ENCODE assay signal across 1 cellular context in the genomic region with DNA sequence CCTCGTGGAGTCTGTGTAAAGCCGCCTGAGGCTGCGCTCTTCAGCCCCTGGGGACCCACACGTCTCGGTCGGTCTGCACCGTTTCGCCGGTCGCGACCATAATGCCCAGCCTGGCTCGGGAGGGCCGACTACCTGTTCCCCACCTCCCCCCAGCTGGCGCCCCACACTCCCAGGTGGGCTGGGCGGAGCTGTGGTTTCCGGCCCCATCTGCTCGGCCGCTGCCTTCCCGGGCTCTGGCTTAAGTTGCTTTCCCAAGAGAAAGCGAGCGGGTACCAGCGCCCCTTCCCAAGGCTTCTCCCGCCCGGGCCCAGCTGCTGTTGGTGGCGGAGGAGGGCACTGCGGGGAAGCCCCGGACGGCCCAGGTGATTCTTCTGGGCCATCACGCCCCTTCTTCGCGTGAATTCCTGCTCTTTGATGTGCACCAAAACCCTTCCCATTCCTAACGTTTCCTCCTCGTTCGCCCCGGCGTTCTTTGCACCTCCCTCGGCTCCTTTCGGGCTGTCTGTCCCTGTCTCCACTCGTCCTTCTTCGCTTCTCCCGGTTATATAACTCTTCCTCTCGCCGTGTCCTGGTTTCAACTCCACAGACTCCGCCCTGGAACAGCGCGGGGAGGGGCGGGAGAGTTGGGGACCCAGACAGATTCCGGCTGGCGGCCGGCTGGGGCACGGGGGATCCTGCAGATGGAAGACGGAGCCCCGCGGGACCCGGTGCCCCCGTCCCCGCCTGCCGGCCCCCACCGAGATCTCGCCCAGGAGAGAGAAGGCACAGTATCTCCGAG.
TF ChIP-seq lines count a peak whose summit lies in the region.

No MANE protein-coding gene starts in this region.

TF ChIP-seq in HepG2, 621 proteins besides CTCF, POLR2A, EP300 and RAD21 (continued from another document and continues in another):
- TF ChIP-seq, protein P1, sequence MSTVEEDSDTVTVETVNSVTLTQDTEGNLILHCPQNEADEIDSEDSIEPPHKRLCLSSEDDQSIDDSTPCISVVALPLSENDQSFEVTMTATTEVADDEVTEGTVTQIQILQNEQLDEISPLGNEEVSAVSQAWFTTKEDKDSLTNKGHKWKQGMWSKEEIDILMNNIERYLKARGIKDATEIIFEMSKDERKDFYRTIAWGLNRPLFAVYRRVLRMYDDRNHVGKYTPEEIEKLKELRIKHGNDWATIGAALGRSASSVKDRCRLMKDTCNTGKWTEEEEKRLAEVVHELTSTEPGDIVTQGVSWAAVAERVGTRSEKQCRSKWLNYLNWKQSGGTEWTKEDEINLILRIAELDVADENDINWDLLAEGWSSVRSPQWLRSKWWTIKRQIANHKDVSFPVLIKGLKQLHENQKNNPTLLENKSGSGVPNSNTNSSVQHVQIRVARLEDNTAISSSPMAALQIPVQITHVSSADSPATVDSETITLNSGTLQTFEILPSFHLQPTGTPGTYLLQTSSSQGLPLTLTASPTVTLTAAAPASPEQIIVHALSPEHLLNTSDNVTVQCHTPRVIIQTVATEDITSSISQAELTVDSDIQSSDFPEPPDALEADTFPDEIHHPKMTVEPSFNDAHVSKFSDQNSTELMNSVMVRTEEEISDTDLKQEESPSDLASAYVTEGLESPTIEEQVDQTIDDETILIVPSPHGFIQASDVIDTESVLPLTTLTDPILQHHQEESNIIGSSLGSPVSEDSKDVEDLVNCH (CRISPR knock-in tag; IDR thresholded peaks at IDR 0.05), result no peak
- TF ChIP-seq MED1 (CRISPR knock-in tag; IDR thresholded peaks at IDR 0.05) (peak; percentile 30; the same call in 1 of the 2 replicates), ZNF766 (CRISPR knock-in tag; IDR thresholded peaks at IDR 0.05; ENCODE audit: borderline replicate concordance) (no peak), RNF2 (conservative IDR thresholded peaks at IDR 0.05; ENCODE audit: low read depth) (no peak), ZBTB7B (CRISPR knock-in tag; IDR thresholded peaks at IDR 0.05) (no peak; the same call in 1 of the 2 replicates), ATM (IDR thresholded peaks at IDR 0.05; ENCODE audit: borderline replicate concordance) (no peak), ZKSCAN5 (CRISPR knock-in tag; IDR thresholded peaks at IDR 0.05) (no peak), ZEB1 (IDR thresholded peaks at IDR 0.05; ENCODE audit: insufficient replicate concordance, low read depth) (no peak), ZBTB1 (CRISPR knock-in tag; IDR thresholded peaks at IDR 0.05; ENCODE audit: borderline replicate concordance) (no peak), SNAI1 (CRISPR knock-in tag; IDR thresholded peaks at IDR 0.05; ENCODE audit: borderline replicate concordance) (no peak; the same call in 1 of the 2 replicates), ZNF747 (CRISPR knock-in tag; IDR thresholded peaks at IDR 0.05; ENCODE audit: borderline replicate concordance) (0 out of 2 replicates have a peak, but pooled peaks have one; percentile 21), TAF1 (CRISPR knock-in tag; IDR thresholded peaks at IDR 0.05) (peak; percentile 39; the same call in 1 of the 2 replicates), ZNF367 (CRISPR knock-in tag; IDR thresholded peaks at IDR 0.05; ENCODE audit: borderline replicate concordance) (no peak; the same call in 1 of the 2 replicates), MAF1 (CRISPR knock-in tag; IDR thresholded peaks at IDR 0.05; ENCODE audit: borderline replicate concordance) (0 out of 2 replicates have a peak, but pooled peaks have one; percentile 73), IRF2 (CRISPR knock-in tag; IDR thresholded peaks at IDR 0.05) (no peak), NFIB (CRISPR knock-in tag; IDR thresholded peaks at IDR 0.05; ENCODE audit: borderline replicate concordance) (no peak), ZMYM4 (CRISPR knock-in tag; IDR thresholded peaks at IDR 0.05) (no peak), TMF1 (CRISPR knock-in tag; IDR thresholded peaks at IDR 0.05; ENCODE audit: low read depth) (no peak), ZBTB21 (CRISPR knock-in tag; IDR thresholded peaks at IDR 0.05) (no peak), SIN3B (IDR thresholded peaks at IDR 0.05; ENCODE audit: low read length) (0 out of 2 replicates have a peak, but pooled peaks have one; percentile 3), NR2F1 (CRISPR knock-in tag; IDR thresholded peaks at IDR 0.05) (0 out of 4 replicates have a peak, but pooled peaks of 1 of the 2 experiments have one; percentile 14), CC2D1A (CRISPR knock-in tag; IDR thresholded peaks at IDR 0.05) (no peak), FOSL2 (CRISPR knock-in tag; IDR thresholded peaks at IDR 0.05) (no peak), NR3C1 (CRISPR knock-in tag; IDR thresholded peaks at IDR 0.05) (no peak), ZZZ3 (CRISPR knock-in tag; IDR thresholded peaks at IDR 0.05; ENCODE audit: borderline replicate concordance) (no peak), ZNF629 (CRISPR knock-in tag; conservative IDR thresholded peaks at IDR 0.05) (no peak; the same call in 1 of the 2 replicates), TBP (CRISPR knock-in tag; IDR thresholded peaks at IDR 0.05) (peak; percentile 56; the same call in 1 of the 2 replicates), PCBP2 (optimal IDR thresholded peaks at IDR 0.05; ENCODE audit: low read depth, low read length, poor library complexity, severe bottlenecking) (no peak), NFKB2 (CRISPR knock-in tag; IDR thresholded peaks at IDR 0.05; ENCODE audit: borderline replicate concordance) (no peak; the same call in 1 of the 2 replicates), PAWR (CRISPR knock-in tag; IDR thresholded peaks at IDR 0.05; ENCODE audit: borderline replicate concordance) (no peak), SP4 (CRISPR knock-in tag; IDR thresholded peaks at IDR 0.05) (no peak), BHLHE40 (IDR thresholded peaks at IDR 0.05; ENCODE audit: low read length) (no peak), SALL2 (CRISPR knock-in tag; IDR thresholded peaks at IDR 0.05) (no peak), EHMT2 (IDR thresholded peaks at IDR 0.05; ENCODE audit: borderline replicate concordance, low read depth, low read length) (no peak)
- TF ChIP-seq, protein P2, sequence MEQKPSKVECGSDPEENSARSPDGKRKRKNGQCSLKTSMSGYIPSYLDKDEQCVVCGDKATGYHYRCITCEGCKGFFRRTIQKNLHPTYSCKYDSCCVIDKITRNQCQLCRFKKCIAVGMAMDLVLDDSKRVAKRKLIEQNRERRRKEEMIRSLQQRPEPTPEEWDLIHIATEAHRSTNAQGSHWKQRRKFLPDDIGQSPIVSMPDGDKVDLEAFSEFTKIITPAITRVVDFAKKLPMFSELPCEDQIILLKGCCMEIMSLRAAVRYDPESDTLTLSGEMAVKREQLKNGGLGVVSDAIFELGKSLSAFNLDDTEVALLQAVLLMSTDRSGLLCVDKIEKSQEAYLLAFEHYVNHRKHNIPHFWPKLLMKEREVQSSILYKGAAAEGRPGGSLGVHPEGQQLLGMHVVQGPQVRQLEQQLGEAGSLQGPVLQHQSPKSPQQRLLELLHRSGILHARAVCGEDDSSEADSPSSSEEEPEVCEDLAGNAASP (CRISPR knock-in tag; IDR thresholded peaks at IDR 0.05; ENCODE audit: borderline replicate concordance), result peak; percentile 99
- TF ChIP-seq, protein P3, sequence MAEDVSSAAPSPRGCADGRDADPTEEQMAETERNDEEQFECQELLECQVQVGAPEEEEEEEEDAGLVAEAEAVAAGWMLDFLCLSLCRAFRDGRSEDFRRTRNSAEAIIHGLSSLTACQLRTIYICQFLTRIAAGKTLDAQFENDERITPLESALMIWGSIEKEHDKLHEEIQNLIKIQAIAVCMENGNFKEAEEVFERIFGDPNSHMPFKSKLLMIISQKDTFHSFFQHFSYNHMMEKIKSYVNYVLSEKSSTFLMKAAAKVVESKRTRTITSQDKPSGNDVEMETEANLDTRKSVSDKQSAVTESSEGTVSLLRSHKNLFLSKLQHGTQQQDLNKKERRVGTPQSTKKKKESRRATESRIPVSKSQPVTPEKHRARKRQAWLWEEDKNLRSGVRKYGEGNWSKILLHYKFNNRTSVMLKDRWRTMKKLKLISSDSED (CRISPR knock-in tag; IDR thresholded peaks at IDR 0.05), result no peak
- TF ChIP-seq, protein P4, sequence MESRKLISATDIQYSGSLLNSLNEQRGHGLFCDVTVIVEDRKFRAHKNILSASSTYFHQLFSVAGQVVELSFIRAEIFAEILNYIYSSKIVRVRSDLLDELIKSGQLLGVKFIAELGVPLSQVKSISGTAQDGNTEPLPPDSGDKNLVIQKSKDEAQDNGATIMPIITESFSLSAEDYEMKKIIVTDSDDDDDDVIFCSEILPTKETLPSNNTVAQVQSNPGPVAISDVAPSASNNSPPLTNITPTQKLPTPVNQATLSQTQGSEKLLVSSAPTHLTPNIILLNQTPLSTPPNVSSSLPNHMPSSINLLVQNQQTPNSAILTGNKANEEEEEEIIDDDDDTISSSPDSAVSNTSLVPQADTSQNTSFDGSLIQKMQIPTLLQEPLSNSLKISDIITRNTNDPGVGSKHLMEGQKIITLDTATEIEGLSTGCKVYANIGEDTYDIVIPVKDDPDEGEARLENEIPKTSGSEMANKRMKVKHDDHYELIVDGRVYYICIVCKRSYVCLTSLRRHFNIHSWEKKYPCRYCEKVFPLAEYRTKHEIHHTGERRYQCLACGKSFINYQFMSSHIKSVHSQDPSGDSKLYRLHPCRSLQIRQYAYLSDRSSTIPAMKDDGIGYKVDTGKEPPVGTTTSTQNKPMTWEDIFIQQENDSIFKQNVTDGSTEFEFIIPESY (CRISPR knock-in tag; IDR thresholded peaks at IDR 0.05), result no peak
- TF ChIP-seq, protein P5, sequence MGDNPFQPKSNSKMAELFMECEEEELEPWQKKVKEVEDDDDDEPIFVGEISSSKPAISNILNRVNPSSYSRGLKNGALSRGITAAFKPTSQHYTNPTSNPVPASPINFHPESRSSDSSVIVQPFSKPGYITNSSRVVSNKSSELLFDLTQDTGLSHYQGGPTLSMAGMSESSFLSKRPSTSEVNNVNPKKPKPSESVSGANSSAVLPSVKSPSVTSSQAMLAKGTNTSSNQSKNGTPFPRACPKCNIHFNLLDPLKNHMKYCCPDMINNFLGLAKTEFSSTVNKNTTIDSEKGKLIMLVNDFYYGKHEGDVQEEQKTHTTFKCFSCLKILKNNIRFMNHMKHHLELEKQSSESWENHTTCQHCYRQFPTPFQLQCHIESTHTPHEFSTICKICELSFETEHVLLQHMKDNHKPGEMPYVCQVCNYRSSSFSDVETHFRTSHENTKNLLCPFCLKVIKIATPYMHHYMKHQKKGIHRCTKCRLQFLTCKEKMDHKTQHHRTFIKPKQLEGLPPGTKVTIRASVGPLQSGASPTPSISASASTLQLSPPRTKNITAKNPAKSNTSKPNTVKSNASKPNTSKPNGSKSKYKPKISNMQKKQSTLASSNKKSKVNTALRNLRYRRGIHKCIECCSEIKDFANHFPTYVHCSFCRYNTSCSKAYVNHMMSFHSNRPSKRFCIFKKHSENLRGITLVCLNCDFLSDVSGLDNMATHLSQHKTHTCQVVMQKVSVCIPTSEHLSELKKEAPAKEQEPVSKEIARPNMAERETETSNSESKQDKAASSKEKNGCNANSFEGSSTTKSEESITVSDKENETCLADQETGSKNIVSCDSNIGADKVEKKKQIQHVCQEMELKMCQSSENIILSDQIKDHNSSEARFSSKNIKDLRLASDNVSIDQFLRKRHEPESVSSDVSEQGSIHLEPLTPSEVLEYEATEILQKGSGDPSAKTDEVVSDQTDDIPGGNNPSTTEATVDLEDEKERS (CRISPR knock-in tag; IDR thresholded peaks at IDR 0.05), result peak; percentile 7; the same call in 1 of the 2 replicates
- TF ChIP-seq, protein P6, sequence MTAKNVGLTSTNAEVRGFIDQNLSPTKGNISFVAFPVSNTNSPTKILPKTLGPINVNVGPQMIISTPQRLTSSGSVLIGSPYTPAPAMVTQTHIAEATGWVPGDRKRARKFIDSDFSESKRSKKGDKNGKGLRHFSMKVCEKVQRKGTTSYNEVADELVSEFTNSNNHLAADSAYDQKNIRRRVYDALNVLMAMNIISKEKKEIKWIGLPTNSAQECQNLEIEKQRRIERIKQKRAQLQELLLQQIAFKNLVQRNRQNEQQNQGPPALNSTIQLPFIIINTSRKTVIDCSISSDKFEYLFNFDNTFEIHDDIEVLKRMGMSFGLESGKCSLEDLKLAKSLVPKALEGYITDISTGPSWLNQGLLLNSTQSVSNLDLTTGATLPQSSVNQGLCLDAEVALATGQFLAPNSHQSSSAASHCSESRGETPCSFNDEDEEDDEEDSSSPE (CRISPR knock-in tag; IDR thresholded peaks at IDR 0.05), result no peak
- TF ChIP-seq, protein P7, sequence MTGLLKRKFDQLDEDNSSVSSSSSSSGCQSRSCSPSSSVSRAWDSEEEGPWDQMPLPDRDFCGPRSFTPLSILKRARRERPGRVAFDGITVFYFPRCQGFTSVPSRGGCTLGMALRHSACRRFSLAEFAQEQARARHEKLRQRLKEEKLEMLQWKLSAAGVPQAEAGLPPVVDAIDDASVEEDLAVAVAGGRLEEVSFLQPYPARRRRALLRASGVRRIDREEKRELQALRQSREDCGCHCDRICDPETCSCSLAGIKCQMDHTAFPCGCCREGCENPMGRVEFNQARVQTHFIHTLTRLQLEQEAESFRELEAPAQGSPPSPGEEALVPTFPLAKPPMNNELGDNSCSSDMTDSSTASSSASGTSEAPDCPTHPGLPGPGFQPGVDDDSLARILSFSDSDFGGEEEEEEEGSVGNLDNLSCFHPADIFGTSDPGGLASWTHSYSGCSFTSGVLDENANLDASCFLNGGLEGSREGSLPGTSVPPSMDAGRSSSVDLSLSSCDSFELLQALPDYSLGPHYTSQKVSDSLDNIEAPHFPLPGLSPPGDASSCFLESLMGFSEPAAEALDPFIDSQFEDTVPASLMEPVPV (CRISPR knock-in tag; IDR thresholded peaks at IDR 0.05), result no peak; the same call in 1 of the 2 replicates
- TF ChIP-seq, protein P8, sequence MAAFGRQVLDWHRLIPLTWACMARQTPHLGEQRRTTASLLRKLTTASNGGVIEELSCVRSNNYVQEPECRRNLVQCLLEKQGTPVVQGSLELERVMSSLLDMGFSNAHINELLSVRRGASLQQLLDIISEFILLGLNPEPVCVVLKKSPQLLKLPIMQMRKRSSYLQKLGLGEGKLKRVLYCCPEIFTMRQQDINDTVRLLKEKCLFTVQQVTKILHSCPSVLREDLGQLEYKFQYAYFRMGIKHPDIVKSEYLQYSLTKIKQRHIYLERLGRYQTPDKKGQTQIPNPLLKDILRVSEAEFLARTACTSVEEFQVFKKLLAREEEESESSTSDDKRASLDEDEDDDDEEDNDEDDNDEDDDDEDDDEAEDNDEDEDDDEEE (CRISPR knock-in tag; IDR thresholded peaks at IDR 0.05), result no peak
- TF ChIP-seq, protein P9, sequence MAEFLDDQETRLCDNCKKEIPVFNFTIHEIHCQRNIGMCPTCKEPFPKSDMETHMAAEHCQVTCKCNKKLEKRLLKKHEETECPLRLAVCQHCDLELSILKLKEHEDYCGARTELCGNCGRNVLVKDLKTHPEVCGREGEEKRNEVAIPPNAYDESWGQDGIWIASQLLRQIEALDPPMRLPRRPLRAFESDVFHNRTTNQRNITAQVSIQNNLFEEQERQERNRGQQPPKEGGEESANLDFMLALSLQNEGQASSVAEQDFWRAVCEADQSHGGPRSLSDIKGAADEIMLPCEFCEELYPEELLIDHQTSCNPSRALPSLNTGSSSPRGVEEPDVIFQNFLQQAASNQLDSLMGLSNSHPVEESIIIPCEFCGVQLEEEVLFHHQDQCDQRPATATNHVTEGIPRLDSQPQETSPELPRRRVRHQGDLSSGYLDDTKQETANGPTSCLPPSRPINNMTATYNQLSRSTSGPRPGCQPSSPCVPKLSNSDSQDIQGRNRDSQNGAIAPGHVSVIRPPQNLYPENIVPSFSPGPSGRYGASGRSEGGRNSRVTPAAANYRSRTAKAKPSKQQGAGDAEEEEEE (CRISPR knock-in tag; IDR thresholded peaks at IDR 0.05; ENCODE audit: borderline replicate concordance), result no peak
